8 cellular contexts compared by ENCODE assay signal in genomic region chr6:30885481-30885998, GRCh38. TPM values are rescaled to one million over a fixed set of nuclear protein-coding genes. Genes with fewer than 3 reads are reported as not detected.
A peak's percentile ranks its signal among the peaks of the same experiment; 100 is the strongest.
DNase-seq lines count a peak whose midpoint lies in the region; ATAC-seq and TF ChIP-seq lines count a peak whose summit lies in the region.

No MANE protein-coding gene starts in this region.

- peak overlapping the region; percentile 94 for H3K23ac ChIP-seq in neuronal stem cell (ENCODE audit: low read depth, low read length, poor library complexity)

- peak overlapping the region; percentile 67 for H3K4me3 ChIP-seq in GM06990 (replicated peaks; ENCODE audit: low read depth, low read length)
- peak overlapping the region; percentile 68 for H3K4me3 ChIP-seq in fibroblast of pulmonary artery (replicated peaks; ENCODE audit: low read depth, low read length)
- peak overlapping the region; percentile 61 to 80 for H3K4me3 ChIP-seq in neuronal stem cell (ENCODE audit: low read length in 2 of 2)

- no peak overlapping the region for H2AFZ ChIP-seq in neuronal stem cell (ENCODE audit: low read length)

- H3K36me3 ChIP-seq in GM06990 (ENCODE audit: control insufficient read depth, insufficient read depth, low read length) (peaks cover 5% of the 10 kb centered on the region), neuronal stem cell (replicated peaks in 1 of 2; ENCODE audit: control insufficient read depth in 2 of 2, insufficient read depth in 2 of 2, low read length in 2 of 2) (peaks cover 20 to 49% of the 10 kb centered on the region in 2 donors)

- peak overlapping the region; percentile 86 for H3K4ac ChIP-seq in neuronal stem cell (ENCODE audit: low read length)

- peak overlapping the region; percentile 93 for H2BK5ac ChIP-seq in neuronal stem cell (ENCODE audit: low read length)

- no peak for ATAC-seq in GM21576 (IDR thresholded peaks at IDR 0.05; ENCODE audit: unreplicated experiment)
- ATAC-seq in GM19455 (IDR thresholded peaks at IDR 0.05; ENCODE audit: unreplicated experiment), result no peak
- ATAC-seq in HG03039 (IDR thresholded peaks at IDR 0.05; ENCODE audit: unreplicated experiment), result no peak

- no CpG with 5 or more reads among the region's 7 CpGs for WGBS in neuronal stem cell (ENCODE audit: extremely low coverage in 2 of 2, insufficient read length in 2 of 2, insufficient replicate concordance in 1 of 2), 2 donors

- H2BK12ac ChIP-seq in neuronal stem cell (ENCODE audit: low read length), result peak overlapping the region; percentile 82

- peak overlapping the region; percentile 100 for H2AK5ac ChIP-seq in neuronal stem cell (ENCODE audit: low read depth, low read length)

- DNase-seq in 8988T (peak; percentile 47), GM06990 (ENCODE audit: extremely low read depth, insufficient read length) (no peak), SW480 (ENCODE audit: low spot score) (peak; percentile 74), fibroblast of pulmonary artery (ENCODE audit: low read depth) (peak; percentile 30), neuronal stem cell (ENCODE audit: low spot score) (peak; percentile 32)

- peaks cover 37 to 38% of the 10 kb centered on the region in 2 donors for H3K4me1 ChIP-seq in neuronal stem cell (ENCODE audit: control insufficient read depth in 2 of 2, insufficient read depth in 1 of 2, low read depth in 1 of 2, low read length in 2 of 2)

- peak overlapping the region; percentile 94 for H3K18ac ChIP-seq in neuronal stem cell (ENCODE audit: low read length)

- H4K91ac ChIP-seq in neuronal stem cell (ENCODE audit: low read depth, low read length, poor library complexity), result peak overlapping the region; percentile 94

- peaks cover 17% of the 10 kb centered on the region for H3K79me1 ChIP-seq in neuronal stem cell (ENCODE audit: low read depth, low read length)

- peak overlapping the region; percentile 99 for H3K14ac ChIP-seq in neuronal stem cell (ENCODE audit: low read length)

- H3K9ac ChIP-seq in neuronal stem cell (ENCODE audit: low read depth, low read length, poor library complexity), result peak overlapping the region; percentile 96

- no peak overlapping the region for H4K8ac ChIP-seq in neuronal stem cell (ENCODE audit: low read depth, low read length)

- H3K27me3 ChIP-seq in GM06990 (replicated peaks; ENCODE audit: control insufficient read depth, insufficient read depth, low read length), result no peaks in the 10 kb centered on the region
- H3K27me3 ChIP-seq in neuronal stem cell (ENCODE audit: control insufficient read depth in 3 of 3, insufficient read depth in 3 of 3, low read depth in 1 of 3, low read length in 3 of 3), result no peaks in the 10 kb centered on the region

- TF ChIP-seq CTCF in GM06990 (IDR thresholded peaks at IDR 0.05; ENCODE audit: insufficient read depth, low read length, poor library complexity, severe bottlenecking) (no peak), fibroblast of pulmonary artery (IDR thresholded peaks at IDR 0.05; ENCODE audit: low read length, missing control alignments) (no peak)

- H2BK120ac ChIP-seq in neuronal stem cell (ENCODE audit: low read depth, low read length), result peak overlapping the region; percentile 44

- H3K27ac ChIP-seq in neuronal stem cell (replicated peaks; ENCODE audit: low read length), result peak overlapping the region; percentile 99

- no peaks in the 10 kb centered on the region for H3K9me3 ChIP-seq in neuronal stem cell (replicated peaks in 1 of 2; ENCODE audit: control insufficient read depth in 2 of 2, insufficient read depth in 1 of 2, low read depth in 1 of 2, low read length in 2 of 2)

- peak overlapping the region; percentile 90 for H2BK15ac ChIP-seq in neuronal stem cell (ENCODE audit: low read length)

- peak overlapping the region; percentile 92 for H3K4me2 ChIP-seq in neuronal stem cell (ENCODE audit: insufficient read depth, low read length, poor library complexity, severe bottlenecking)

RNA-seq across cellular contexts. Expression of gene DDR1, which starts 1.2 kb away (rescaled TPM):
- 144 TPM for polyA plus RNA-seq in neuronal stem cell (2013, experiment 1 of 2)
- polyA plus RNA-seq in neuronal stem cell (2013, experiment 2 of 2), result 140 TPM

RNA-seq across cellular contexts. Expression of gene GTF2H4, which starts 22.5 kb away (rescaled TPM):
- 54.0 TPM for polyA plus RNA-seq in neuronal stem cell (2013, experiment 1 of 2)
- 54.9 TPM for polyA plus RNA-seq in neuronal stem cell (2013, experiment 2 of 2)

RNA-seq across cellular contexts. Expression of gene VARS2, which starts 28.5 kb away (rescaled TPM):
- 25.0 TPM for polyA plus RNA-seq in neuronal stem cell (2013, experiment 1 of 2)
- polyA plus RNA-seq in neuronal stem cell (2013, experiment 2 of 2), result 24.8 TPM

RNA-seq across cellular contexts. Expression of gene SFTA2, which starts 46.4 kb away (rescaled TPM):
- not detected for polyA plus RNA-seq in neuronal stem cell (2013, experiment 1 of 2)
- not detected for polyA plus RNA-seq in neuronal stem cell (2013, experiment 2 of 2)

RNA-seq across cellular contexts. Expression of gene MUCL3, which starts 55.2 kb away (rescaled TPM):
- 0.29 TPM for polyA plus RNA-seq in neuronal stem cell (2013, experiment 1 of 2)
- 0.24 TPM for polyA plus RNA-seq in neuronal stem cell (2013, experiment 2 of 2)
